11 cellular contexts compared by ENCODE assay signal in the genomic region with DNA sequence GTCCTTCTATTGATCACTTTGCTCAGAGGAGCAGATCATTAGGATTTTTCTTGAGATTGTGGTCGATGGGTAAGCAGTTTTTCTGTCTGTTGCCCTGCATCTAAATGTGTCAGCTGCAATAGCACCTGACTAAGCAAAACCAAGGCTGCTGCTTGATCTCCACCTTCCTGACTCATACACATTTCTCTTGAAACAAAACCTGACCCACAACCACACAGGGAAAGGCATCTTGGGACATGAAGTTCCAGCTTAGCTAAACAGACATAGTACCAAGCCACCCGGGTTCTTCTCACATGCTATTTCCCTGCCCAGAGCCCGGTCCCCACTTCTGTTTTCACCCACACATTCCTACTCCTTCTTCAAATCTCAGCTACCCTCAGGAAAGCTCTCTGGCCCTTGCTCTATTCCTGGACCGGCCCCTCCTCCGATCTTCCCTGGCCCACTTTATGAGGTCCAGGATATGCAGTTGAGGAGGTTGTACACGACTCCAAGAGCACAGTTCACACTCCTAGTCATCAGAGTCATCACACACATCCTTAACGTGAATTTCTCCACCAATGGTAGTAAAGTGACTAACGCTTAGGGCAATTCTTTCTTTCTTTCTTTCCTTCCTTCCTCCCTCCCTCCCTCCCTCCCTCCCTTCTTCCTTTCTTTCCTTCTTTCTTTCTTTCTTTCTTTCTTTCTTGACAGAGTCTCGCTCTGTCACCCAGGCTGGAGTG. TPM values are rescaled to one million over a fixed set of nuclear protein-coding genes. Genes with fewer than 3 reads are reported as not detected.
DNase-seq lines count a peak whose midpoint lies in the region; ATAC-seq and TF ChIP-seq lines count a peak whose summit lies in the region.
"Had no signal": no experiment of that assay in that cellular context is flagged by ENCODE, and none has a peak within 500 bp of the region (broad histone marks: within the 10 kb centered on the region; RNA-seq: fewer than 3 reads in every experiment).

No MANE protein-coding gene starts in this region.

- H2AK5ac ChIP-seq in trophoblast cell (ENCODE audit: low read length) = no peak overlapping the region

- H3K36me3 ChIP-seq in trophoblast cell (ENCODE audit: control insufficient read depth in 1 of 2, insufficient read depth in 2 of 2, low read length in 2 of 2) = no peaks in the 10 kb centered on the region

- H3K4me2 ChIP-seq in trophoblast cell (ENCODE audit: low read length) = no peak overlapping the region

- H3K27me3 ChIP-seq in trophoblast cell (ENCODE audit: insufficient read depth, low read length) = no peaks in the 10 kb centered on the region

- no peak overlapping the region for H3K4ac ChIP-seq in trophoblast cell (ENCODE audit: low read depth, low read length)

- no peak overlapping the region for H2BK5ac ChIP-seq in trophoblast cell (ENCODE audit: low read depth, low read length, poor library complexity)

- H2BK12ac ChIP-seq in trophoblast cell (ENCODE audit: low read length) = no peak overlapping the region

- H3K9ac ChIP-seq in trophoblast cell (ENCODE audit: low read length) = no peak overlapping the region

- H3K27ac ChIP-seq in trophoblast cell (ENCODE audit: low read depth, low read length) = no peak overlapping the region

- no peak overlapping the region for H2BK120ac ChIP-seq in trophoblast cell (ENCODE audit: insufficient read depth, low read length, poor library complexity)

- no peak overlapping the region for H3K18ac ChIP-seq in trophoblast cell (ENCODE audit: low read length)

- H3K4me3 Mint-ChIP-seq in central memory CD8-positive, alpha-beta T cell = no peak overlapping the region

- peaks cover 83% of the 10 kb centered on the region for H3K27me3 Mint-ChIP-seq in central memory CD8-positive, alpha-beta T cell

- no peaks in the 10 kb centered on the region for H3K36me3 Mint-ChIP-seq in central memory CD8-positive, alpha-beta T cell (ENCODE audit: insufficient read depth)

- no peak overlapping the region for H3K14ac ChIP-seq in trophoblast cell (ENCODE audit: low read length)

- ATAC-seq in central memory CD8-positive, alpha-beta T cell (replicated peaks; ENCODE audit: extremely low read depth, poor library complexity, severe bottlenecking) = no peak
- no peak for ATAC-seq in HG02981 (IDR thresholded peaks at IDR 0.05; ENCODE audit: unreplicated experiment)
- ATAC-seq: left ventricle myocardium superior had no signal

- H2AFZ ChIP-seq in trophoblast cell (ENCODE audit: insufficient read depth, low read length, poor library complexity) = no peak overlapping the region

- H3K27ac Mint-ChIP-seq in central memory CD8-positive, alpha-beta T cell (ENCODE audit: low read depth) = peak overlapping the region; percentile 42

- no peak for TF ChIP-seq POLR2A in NB4 (IDR thresholded peaks at IDR 0.05; ENCODE audit: extremely low read depth, insufficient read length)

- peaks cover 0 to 2% of the 10 kb centered on the region in 2 experiments for H3K4me1 ChIP-seq in trophoblast cell (ENCODE audit: control insufficient read depth in 1 of 2, insufficient read depth in 2 of 2, low read length in 2 of 2)

- H4K91ac ChIP-seq in trophoblast cell (ENCODE audit: low read depth, low read length) = no peak overlapping the region

- no peaks in the 10 kb centered on the region for H3K9me3 Mint-ChIP-seq in central memory CD8-positive, alpha-beta T cell

- H3K9me3 ChIP-seq in trophoblast cell (ENCODE audit: insufficient read depth, low read depth, low read length) = no peaks in the 10 kb centered on the region

- H3K23ac ChIP-seq in trophoblast cell (ENCODE audit: low read length) = no peak overlapping the region

- no peak overlapping the region for H4K12ac ChIP-seq in trophoblast cell (ENCODE audit: low read depth, low read length)

- no peaks in the 10 kb centered on the region for H3K4me1 Mint-ChIP-seq in central memory CD8-positive, alpha-beta T cell

- H3K4me3 ChIP-seq in NB4 (ENCODE audit: low read depth, low read length) (no peak overlapping the region), trophoblast cell (ENCODE audit: low read depth, low read length) (no peak overlapping the region)

- no peaks in the 10 kb centered on the region for H3K79me2 ChIP-seq in trophoblast cell (ENCODE audit: control insufficient read depth, insufficient read depth, low read length, poor library complexity)

- H4K8ac ChIP-seq in trophoblast cell (ENCODE audit: low read depth, low read length) = no peak overlapping the region

- DNase-seq in NK-92 treated with Interleukin-12 subunit alpha and Interleukin-12 subunit beta, amount 100 ng/mL, for 24 hours (lab: John Stamatoyannopoulos, UW) = peak; percentile 36
- DNase-seq in NK-92 (lab: John Stamatoyannopoulos, UW; ENCODE audit: unreplicated experiment) = no peak
- peak; percentile 10 for DNase-seq in NB4 (ENCODE audit: low read depth)
- no peak for DNase-seq in central memory CD8-positive, alpha-beta T cell (ENCODE audit: low spot score in 2 of 2)
- peak; percentile 41 to 70 for DNase-seq in trophoblast cell
- DNase-seq in COLO668 (lab: John Stamatoyannopoulos, UW; ENCODE audit: unreplicated experiment) = no peak
- no peak for DNase-seq in HT-29 (ENCODE audit: low spot score)
- DNase-seq: left ventricle myocardium superior, NCI-H2171 treated with DMSO at 0.1 percent for 48 hours, SIG-M5 had no signal

- peaks cover 2% of the 10 kb centered on the region for H3K79me1 ChIP-seq in trophoblast cell (ENCODE audit: low read length)

- no CpG with 5 or more reads among the region's 9 CpGs for WGBS in trophoblast cell (ENCODE audit: extremely low coverage, insufficient coverage, insufficient read length)

- TF ChIP-seq CTCF in NB4 (IDR thresholded peaks at IDR 0.05; ENCODE audit: low read depth, low read length) = no peak

RNA-seq across cellular contexts. Expression of gene ZBTB43, which starts 16.1 kb away (rescaled TPM):
- polyA plus RNA-seq in trophoblast cell (2013) = 10.3 and 10.5 TPM in 2 replicates
- total RNA-seq in HT-29 (2014; rRNA removed; shearing (Covaris generic)) = 4.6 and 33.3 TPM in 2 replicates

Comparison
In these comparisons a context has a peak if more than half of its experiments do, and no peak if none do; other contexts are left out.
1. DNase-seq: peak in NK-92 treated with Interleukin-12 subunit alpha and Interleukin-12 subunit beta, amount 100 ng/mL, for 24 hours (single experiment), NB4 (single experiment) and trophoblast cell (2 of 2); none in NK-92 (single experiment), central memory CD8-positive, alpha-beta T cell (0 of 2), COLO668 (single experiment) and HT-29 (single experiment).